1 cellular context compared by ENCODE assay signal in genomic region chr4:48947731-48948130, GRCh38.
A peak's percentile ranks its signal among the peaks of the same experiment; 100 is the strongest.
TF ChIP-seq lines count a peak whose summit lies in the region.

No MANE protein-coding gene starts in this region.

TF ChIP-seq in H1, 55 proteins besides CTCF, POLR2A, EP300 and RAD21:
- TF ChIP-seq MAFK (IDR thresholded peaks at IDR 0.05; ENCODE audit: low read depth, low read length): peak; percentile 78
- TF ChIP-seq SIX5 (IDR thresholded peaks at IDR 0.05; ENCODE audit: low read depth, low read length): no peak
- TF ChIP-seq ASH2L (IDR thresholded peaks at IDR 0.05; ENCODE audit: low read length): no peak
- TF ChIP-seq BACH1 (IDR thresholded peaks at IDR 0.05; ENCODE audit: low read length): peak; percentile 93
- TF ChIP-seq SIRT6 (IDR thresholded peaks at IDR 0.05; ENCODE audit: low read length): no peak
